1 cellular context compared by ENCODE assay signal in the genomic region with DNA sequence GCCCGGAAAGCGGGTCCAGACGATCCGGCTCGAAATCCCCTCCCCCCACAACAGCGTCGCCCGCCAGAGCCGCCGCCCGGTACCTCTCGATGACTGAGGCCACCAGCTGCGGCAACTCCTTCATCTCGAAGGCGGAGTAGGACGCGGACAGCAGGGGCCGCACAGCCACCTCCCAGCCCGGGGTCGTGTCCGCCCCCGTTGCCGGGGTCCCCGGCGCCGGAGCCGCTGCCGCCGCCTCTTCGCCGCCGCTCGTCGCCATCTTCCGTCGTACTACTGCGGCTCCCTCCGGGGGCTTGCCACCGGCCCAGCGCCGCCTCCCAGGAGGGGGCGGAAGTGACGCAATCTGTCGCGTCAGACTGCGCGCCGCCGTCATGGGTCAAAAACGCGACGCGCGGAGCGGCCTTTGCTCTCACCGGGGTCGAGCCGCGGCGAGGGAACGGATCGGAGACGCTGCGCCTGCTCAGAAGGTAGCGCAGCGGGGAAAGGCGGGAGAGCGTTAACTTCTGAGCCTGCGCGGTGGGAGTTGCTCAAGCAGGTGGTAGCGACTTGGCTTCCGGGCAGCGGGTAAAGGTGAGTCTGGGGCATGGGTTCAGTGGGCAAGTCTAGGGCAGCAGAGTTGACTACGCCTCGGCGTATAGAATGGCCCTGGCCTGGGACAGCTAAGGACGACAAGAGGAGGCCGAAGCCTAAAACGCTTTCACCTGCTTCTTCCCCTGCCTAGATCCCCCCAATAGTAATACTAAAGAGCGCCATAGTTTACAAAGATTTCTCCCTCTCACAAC.
TF ChIP-seq lines count a peak whose summit lies in the region.

Gene UBR4, minus strand, starts transcription at position 277 of the 782 bp plus-strand sequence. Its CDS starts 18 bp downstream, at position 259.

TF ChIP-seq in GM12878, 131 proteins besides CTCF, POLR2A, EP300 and RAD21 (continued from another document and continues in another):
- TF ChIP-seq, protein P1, sequence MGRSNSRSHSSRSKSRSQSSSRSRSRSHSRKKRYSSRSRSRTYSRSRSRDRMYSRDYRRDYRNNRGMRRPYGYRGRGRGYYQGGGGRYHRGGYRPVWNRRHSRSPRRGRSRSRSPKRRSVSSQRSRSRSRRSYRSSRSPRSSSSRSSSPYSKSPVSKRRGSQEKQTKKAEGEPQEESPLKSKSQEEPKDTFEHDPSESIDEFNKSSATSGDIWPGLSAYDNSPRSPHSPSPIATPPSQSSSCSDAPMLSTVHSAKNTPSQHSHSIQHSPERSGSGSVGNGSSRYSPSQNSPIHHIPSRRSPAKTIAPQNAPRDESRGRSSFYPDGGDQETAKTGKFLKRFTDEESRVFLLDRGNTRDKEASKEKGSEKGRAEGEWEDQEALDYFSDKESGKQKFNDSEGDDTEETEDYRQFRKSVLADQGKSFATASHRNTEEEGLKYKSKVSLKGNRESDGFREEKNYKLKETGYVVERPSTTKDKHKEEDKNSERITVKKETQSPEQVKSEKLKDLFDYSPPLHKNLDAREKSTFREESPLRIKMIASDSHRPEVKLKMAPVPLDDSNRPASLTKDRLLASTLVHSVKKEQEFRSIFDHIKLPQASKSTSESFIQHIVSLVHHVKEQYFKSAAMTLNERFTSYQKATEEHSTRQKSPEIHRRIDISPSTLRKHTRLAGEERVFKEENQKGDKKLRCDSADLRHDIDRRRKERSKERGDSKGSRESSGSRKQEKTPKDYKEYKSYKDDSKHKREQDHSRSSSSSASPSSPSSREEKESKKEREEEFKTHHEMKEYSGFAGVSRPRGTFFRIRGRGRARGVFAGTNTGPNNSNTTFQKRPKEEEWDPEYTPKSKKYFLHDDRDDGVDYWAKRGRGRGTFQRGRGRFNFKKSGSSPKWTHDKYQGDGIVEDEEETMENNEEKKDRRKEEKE (IDR thresholded peaks at IDR 0.05) = no peak
- TF ChIP-seq TBL1XR1 (IDR thresholded peaks at IDR 0.05; ENCODE audit: low read depth, low read length) = no peak; the same call in 1 of the 2 replicates
- peak; percentile 65; the same call in 1 of the 2 replicates for TF ChIP-seq ZBED1 (IDR thresholded peaks at IDR 0.05; ENCODE audit: borderline replicate concordance)
- no peak; the same call in 1 of the 2 replicates for TF ChIP-seq REST (IDR thresholded peaks at IDR 0.05; ENCODE audit: low read depth, low read length)
- TF ChIP-seq, protein P2, sequence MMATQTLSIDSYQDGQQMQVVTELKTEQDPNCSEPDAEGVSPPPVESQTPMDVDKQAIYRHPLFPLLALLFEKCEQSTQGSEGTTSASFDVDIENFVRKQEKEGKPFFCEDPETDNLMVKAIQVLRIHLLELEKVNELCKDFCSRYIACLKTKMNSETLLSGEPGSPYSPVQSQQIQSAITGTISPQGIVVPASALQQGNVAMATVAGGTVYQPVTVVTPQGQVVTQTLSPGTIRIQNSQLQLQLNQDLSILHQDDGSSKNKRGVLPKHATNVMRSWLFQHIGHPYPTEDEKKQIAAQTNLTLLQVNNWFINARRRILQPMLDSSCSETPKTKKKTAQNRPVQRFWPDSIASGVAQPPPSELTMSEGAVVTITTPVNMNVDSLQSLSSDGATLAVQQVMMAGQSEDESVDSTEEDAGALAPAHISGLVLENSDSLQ (IDR thresholded peaks at IDR 0.05) = no peak; the same call in 1 of the 2 replicates
- TF ChIP-seq EED (IDR thresholded peaks at IDR 0.05; ENCODE audit: low read depth) = no peak
- no peak for TF ChIP-seq SREBF2 (IDR thresholded peaks at IDR 0.05; ENCODE audit: low read length)
- TF ChIP-seq, protein P3, sequence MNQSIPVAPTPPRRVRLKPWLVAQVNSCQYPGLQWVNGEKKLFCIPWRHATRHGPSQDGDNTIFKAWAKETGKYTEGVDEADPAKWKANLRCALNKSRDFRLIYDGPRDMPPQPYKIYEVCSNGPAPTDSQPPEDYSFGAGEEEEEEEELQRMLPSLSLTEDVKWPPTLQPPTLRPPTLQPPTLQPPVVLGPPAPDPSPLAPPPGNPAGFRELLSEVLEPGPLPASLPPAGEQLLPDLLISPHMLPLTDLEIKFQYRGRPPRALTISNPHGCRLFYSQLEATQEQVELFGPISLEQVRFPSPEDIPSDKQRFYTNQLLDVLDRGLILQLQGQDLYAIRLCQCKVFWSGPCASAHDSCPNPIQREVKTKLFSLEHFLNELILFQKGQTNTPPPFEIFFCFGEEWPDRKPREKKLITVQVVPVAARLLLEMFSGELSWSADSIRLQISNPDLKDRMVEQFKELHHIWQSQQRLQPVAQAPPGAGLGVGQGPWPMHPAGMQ (IDR thresholded peaks at IDR 0.05; ENCODE audit: borderline replicate concordance) = no peak
- peak; percentile 94 for TF ChIP-seq YY1 (IDR thresholded peaks at IDR 0.05; ENCODE audit: low read depth, low read length)
- peak; percentile 96 for TF ChIP-seq NR2C1 (IDR thresholded peaks at IDR 0.05)
- TF ChIP-seq BRCA1 (IDR thresholded peaks at IDR 0.05; ENCODE audit: low read depth, low read length) = no peak
- TF ChIP-seq RFX5 (IDR thresholded peaks at IDR 0.05; ENCODE audit: low read depth, low read length) = peak; percentile 70; the same call in 1 of the 2 replicates
- no peak for TF ChIP-seq SMAD1 (IDR thresholded peaks at IDR 0.05; ENCODE audit: low read depth, partially characterized antibody)
- TF ChIP-seq ZNF687 (IDR thresholded peaks at IDR 0.05) = peak; percentile 97
- TF ChIP-seq CEBPB (IDR thresholded peaks at IDR 0.05; ENCODE audit: borderline replicate concordance in 1 of 2, low read depth in 2 of 2, low read length in 2 of 2) = peak in 1 of 2 experiments; percentile 61; a peak in 1 of 4 replicates
- TF ChIP-seq HSF1 (IDR thresholded peaks at IDR 0.05; ENCODE audit: low read depth, low read length) = no peak
- TF ChIP-seq HDAC6 (IDR thresholded peaks at IDR 0.05; ENCODE audit: unreplicated experiment) = no peak
- TF ChIP-seq ZNF24 (IDR thresholded peaks at IDR 0.05) = no peak
- TF ChIP-seq SP1 (IDR thresholded peaks at IDR 0.05; ENCODE audit: low read depth, low read length) = peak; percentile 39
- TF ChIP-seq, protein P4, sequence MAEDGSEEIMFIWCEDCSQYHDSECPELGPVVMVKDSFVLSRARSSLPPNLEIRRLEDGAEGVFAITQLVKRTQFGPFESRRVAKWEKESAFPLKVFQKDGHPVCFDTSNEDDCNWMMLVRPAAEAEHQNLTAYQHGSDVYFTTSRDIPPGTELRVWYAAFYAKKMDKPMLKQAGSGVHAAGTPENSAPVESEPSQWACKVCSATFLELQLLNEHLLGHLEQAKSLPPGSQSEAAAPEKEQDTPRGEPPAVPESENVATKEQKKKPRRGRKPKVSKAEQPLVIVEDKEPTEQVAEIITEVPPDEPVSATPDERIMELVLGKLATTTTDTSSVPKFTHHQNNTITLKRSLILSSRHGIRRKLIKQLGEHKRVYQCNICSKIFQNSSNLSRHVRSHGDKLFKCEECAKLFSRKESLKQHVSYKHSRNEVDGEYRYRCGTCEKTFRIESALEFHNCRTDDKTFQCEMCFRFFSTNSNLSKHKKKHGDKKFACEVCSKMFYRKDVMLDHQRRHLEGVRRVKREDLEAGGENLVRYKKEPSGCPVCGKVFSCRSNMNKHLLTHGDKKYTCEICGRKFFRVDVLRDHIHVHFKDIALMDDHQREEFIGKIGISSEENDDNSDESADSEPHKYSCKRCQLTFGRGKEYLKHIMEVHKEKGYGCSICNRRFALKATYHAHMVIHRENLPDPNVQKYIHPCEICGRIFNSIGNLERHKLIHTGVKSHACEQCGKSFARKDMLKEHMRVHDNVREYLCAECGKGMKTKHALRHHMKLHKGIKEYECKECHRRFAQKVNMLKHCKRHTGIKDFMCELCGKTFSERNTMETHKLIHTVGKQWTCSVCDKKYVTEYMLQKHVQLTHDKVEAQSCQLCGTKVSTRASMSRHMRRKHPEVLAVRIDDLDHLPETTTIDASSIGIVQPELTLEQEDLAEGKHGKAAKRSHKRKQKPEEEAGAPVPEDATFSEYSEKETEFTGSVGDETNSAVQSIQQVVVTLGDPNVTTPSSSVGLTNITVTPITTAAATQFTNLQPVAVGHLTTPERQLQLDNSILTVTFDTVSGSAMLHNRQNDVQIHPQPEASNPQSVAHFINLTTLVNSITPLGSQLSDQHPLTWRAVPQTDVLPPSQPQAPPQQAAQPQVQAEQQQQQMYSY (CRISPR knock-in tag; IDR thresholded peaks at IDR 0.05) = no peak
- TF ChIP-seq, protein P5, sequence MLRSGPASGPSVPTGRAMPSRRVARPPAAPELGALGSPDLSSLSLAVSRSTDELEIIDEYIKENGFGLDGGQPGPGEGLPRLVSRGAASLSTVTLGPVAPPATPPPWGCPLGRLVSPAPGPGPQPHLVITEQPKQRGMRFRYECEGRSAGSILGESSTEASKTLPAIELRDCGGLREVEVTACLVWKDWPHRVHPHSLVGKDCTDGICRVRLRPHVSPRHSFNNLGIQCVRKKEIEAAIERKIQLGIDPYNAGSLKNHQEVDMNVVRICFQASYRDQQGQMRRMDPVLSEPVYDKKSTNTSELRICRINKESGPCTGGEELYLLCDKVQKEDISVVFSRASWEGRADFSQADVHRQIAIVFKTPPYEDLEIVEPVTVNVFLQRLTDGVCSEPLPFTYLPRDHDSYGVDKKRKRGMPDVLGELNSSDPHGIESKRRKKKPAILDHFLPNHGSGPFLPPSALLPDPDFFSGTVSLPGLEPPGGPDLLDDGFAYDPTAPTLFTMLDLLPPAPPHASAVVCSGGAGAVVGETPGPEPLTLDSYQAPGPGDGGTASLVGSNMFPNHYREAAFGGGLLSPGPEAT (IDR thresholded peaks at IDR 0.05; ENCODE audit: low read depth) = peak; percentile 46; the same call in 1 of the 2 replicates
- peak; percentile 86 for TF ChIP-seq HCFC1 (IDR thresholded peaks at IDR 0.05; ENCODE audit: low read length)
- peak; percentile 100 for TF ChIP-seq CREB1 (IDR thresholded peaks at IDR 0.05; ENCODE audit: low read depth)
- no peak for TF ChIP-seq MYB (IDR thresholded peaks at IDR 0.05; ENCODE audit: borderline replicate concordance, low read depth, low read length)
- no peak for TF ChIP-seq BCL11A (IDR thresholded peaks at IDR 0.05; ENCODE audit: low read depth, low read length)
- TF ChIP-seq TCF12 (IDR thresholded peaks at IDR 0.05; ENCODE audit: low read depth, low read length) = peak; percentile 17; the same call in 1 of the 2 replicates
- peak; percentile 88 for TF ChIP-seq TAF1 (IDR thresholded peaks at IDR 0.05; ENCODE audit: borderline replicate concordance, low read depth, low read length)
- TF ChIP-seq NFXL1 (IDR thresholded peaks at IDR 0.05; ENCODE audit: borderline replicate concordance) = no peak
- TF ChIP-seq PML (IDR thresholded peaks at IDR 0.05; ENCODE audit: low read length) = peak; percentile 80; the same call in 1 of the 2 replicates
- no peak for TF ChIP-seq JUND (IDR thresholded peaks at IDR 0.05; ENCODE audit: low read depth, low read length)
- peak; percentile 81; the same call in 1 of the 2 replicates for TF ChIP-seq ZNF207 (IDR thresholded peaks at IDR 0.05; ENCODE audit: borderline replicate concordance)
